ENCODE assay signal across 11 cellular contexts in the genomic region with DNA sequence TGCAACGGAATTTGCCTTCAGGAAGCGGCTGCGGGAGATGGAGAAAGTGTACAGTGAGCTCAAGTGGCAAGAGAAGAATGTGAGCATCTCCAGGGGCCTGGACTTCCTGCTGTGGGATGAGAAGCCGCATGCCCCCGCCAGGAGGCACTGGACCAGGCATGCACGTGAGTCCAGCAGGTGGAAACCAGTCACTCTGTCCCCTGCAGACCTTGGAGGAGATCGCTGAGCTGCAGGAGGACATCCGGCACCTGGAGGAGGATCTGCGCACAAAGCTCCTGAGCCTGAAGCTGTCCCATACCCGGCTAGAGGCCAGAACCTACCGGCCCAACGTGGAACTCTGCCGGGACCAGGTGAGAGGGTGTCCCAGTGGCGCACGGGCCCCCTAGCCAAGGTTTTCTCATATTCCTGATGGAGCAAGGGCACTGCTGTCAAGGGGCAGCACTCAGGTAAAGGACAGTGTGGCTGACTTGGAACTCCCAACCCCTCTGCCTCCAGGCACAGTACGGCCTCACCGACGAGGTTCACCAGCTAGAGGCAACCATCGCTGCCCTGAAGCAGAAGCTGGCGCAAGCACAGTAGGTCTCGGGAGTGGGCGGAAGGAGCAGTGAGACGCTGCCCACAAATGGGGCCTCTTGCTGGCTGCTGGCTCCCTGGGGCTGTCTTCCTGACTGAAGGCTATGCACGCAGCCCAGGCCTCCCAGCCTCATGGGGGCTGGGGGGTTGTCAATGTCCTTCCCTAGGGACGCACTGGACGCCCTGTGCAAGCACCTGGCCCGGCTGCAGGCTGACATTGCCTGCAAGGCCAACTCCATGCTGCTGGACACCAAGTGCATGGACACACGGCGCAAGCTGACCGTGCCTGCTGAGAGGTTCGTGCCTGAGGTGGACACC. TPM values are rescaled to one million over a fixed set of nuclear protein-coding genes. Genes with fewer than 3 reads are reported as not detected.
DNase-seq lines count a peak whose midpoint lies in the region; TF ChIP-seq lines count a peak whose summit lies in the region.
"Had no signal": no experiment of that assay in that cellular context is flagged by ENCODE, and none has a peak within 500 bp of the region (broad histone marks: within the 10 kb centered on the region; RNA-seq: fewer than 3 reads in every experiment).

No MANE protein-coding gene starts in this region.

- dilution Hi-C loops in mammary epithelial cell (cut with HindIII; ENCODE audit: low sequenced_read_pairs), result no loop called here

- 0 out of 2 replicates have a peak, but pooled peaks cover 4% of the 10 kb centered on the region for H4K20me1 ChIP-seq in Karpas-422 (ENCODE audit: insufficient read depth, low read depth, low read length)
- no peaks in the 10 kb centered on the region for H4K20me1 ChIP-seq in mammary epithelial cell (ENCODE audit: insufficient read depth, low read length)
- peaks cover 10% of the 10 kb centered on the region for H4K20me1 ChIP-seq in neural progenitor cell (ENCODE audit: low read depth)

- H3K27me3 Mint-ChIP-seq in neural progenitor cell (ENCODE audit: insufficient read depth, low read depth), result peaks cover 8% of the 10 kb centered on the region

- H3K4me2 ChIP-seq in Karpas-422 (ENCODE audit: low read depth, low read length, poor library complexity, severe bottlenecking), result peak overlapping the region; percentile 88
- H3K4me2 ChIP-seq in mammary epithelial cell (ENCODE audit: insufficient read depth, low read depth, low read length), result no peak overlapping the region
- H3K4me2 ChIP-seq in neural progenitor cell, result no peak overlapping the region

- TF ChIP-seq CTCF in GM10266 (IDR thresholded peaks at IDR 0.05; ENCODE audit: control insufficient read depth, insufficient read depth, low read depth, missing control alignments) (no peak), mammary epithelial cell (conservative IDR thresholded peaks at IDR 0.05 in 1 of 2, IDR thresholded peaks at IDR 0.05 in 1 of 2; ENCODE audit: extremely low read depth in 1 of 2, insufficient read depth in 1 of 2, low read depth in 1 of 2, low read length in 2 of 2) (no peak), neural progenitor cell (IDR thresholded peaks at IDR 0.05) (no peak)

- intact Hi-C loops in mammary epithelial cell (cut with micrococcal nuclease), result loop anchor here (1.0 to 2.0 kb wide), 2 partner anchors 157 to 204 kb away; partner anchors contain the start of genes AGO1 and AGO3

- peaks cover 17% of the 10 kb centered on the region for H3K36me3 Mint-ChIP-seq in neural progenitor cell

- peaks cover 12% of the 10 kb centered on the region for H3F3A ChIP-seq in neural progenitor cell (ENCODE audit: low read depth)

- H3K9me2 ChIP-seq in Karpas-422 (replicated peaks; ENCODE audit: insufficient read depth, low read length), result no peaks in the 10 kb centered on the region

- WGBS in mammary epithelial cell (ENCODE audit: low coverage, missing lambda C conversion rate), result 89% methylated on average over 16 of the region's 31 CpGs

- peak overlapping the region; percentile 90 for H3K27ac Mint-ChIP-seq in neural progenitor cell

- DNase-seq in GM10266 (ENCODE audit: extremely low spot score), result peak; percentile 25
- DNase-seq in Karpas-422, result peak; percentile 53
- no peak for DNase-seq in mammary epithelial cell
- no peak for DNase-seq in neural progenitor cell (ENCODE audit: low spot score)
- no peak for DNase-seq in NCI-H1694 (lab: John Stamatoyannopoulos, UW)
- DNase-seq in RKO (ENCODE audit: low spot score), result no peak
- no peak for DNase-seq in NCI-H510A (lab: John Stamatoyannopoulos, UW)
- DNase-seq in NOMO-1 treated with DMSO at 0.1 percent for 48 hours (lab: John Stamatoyannopoulos, UW; ENCODE audit: unreplicated experiment), result no peak
- DNase-seq: glutamatergic neuron, Right ventricle myocardium superior had no signal

- H3K4me3 ChIP-seq in Karpas-422 (ENCODE audit: low read length) (peak overlapping the region; percentile 97; the same call in 1 of the 2 replicates), mammary epithelial cell (replicated peaks in 1 of 3; ENCODE audit: insufficient read depth in 1 of 3, low read depth in 2 of 3, low read length in 3 of 3) (no peak overlapping the region), neural progenitor cell (no peak overlapping the region)

- peaks cover 44% of the 10 kb centered on the region for H3K4me1 Mint-ChIP-seq in neural progenitor cell

- H2AFZ ChIP-seq in Karpas-422 (ENCODE audit: low read length), result peak overlapping the region; percentile 99; the same call in 1 of the 2 replicates
- H2AFZ ChIP-seq in mammary epithelial cell (ENCODE audit: low read depth, low read length), result peak overlapping the region; percentile 98
- H2AFZ ChIP-seq in neural progenitor cell (replicated peaks), result no peak overlapping the region

- H3K36me3 ChIP-seq in Karpas-422 (ENCODE audit: insufficient read depth, low read length) (no peaks in the 10 kb centered on the region), mammary epithelial cell (ENCODE audit: insufficient read depth, low read length) (peaks cover 9% of the 10 kb centered on the region), neural progenitor cell (no peaks in the 10 kb centered on the region)

- H3K9me3 ChIP-seq in Karpas-422 (ENCODE audit: low read length), result no peaks in the 10 kb centered on the region
- no peaks in the 10 kb centered on the region for H3K9me3 ChIP-seq in mammary epithelial cell (replicated peaks; ENCODE audit: insufficient read depth, low read length)
- no peaks in the 10 kb centered on the region for H3K9me3 ChIP-seq in neural progenitor cell (ENCODE audit: low read depth)

- CTCF ChIA-PET in mammary epithelial cell (lab: Charles Lee; ENCODE audit: low non-redundant PET), result no interaction called here

- H3K27me3 ChIP-seq in Karpas-422 (ENCODE audit: low read length), result no peaks in the 10 kb centered on the region
- H3K27me3 ChIP-seq in mammary epithelial cell (ENCODE audit: insufficient read depth, low read length), result no peaks in the 10 kb centered on the region
- no peaks in the 10 kb centered on the region for H3K27me3 ChIP-seq in neural progenitor cell

- no TSS peak for BruUV-seq in mammary epithelial cell (replicated peaks; lab: Mats Ljungman, UMichigan)

- peak overlapping the region; percentile 72 for H3K4me3 Mint-ChIP-seq in neural progenitor cell

- H3K9ac ChIP-seq in Karpas-422 (ENCODE audit: low read length) (no peak overlapping the region), mammary epithelial cell (ENCODE audit: insufficient read depth, low read length) (no peak overlapping the region), neural progenitor cell (no peak overlapping the region)

- H3K79me2 ChIP-seq in Karpas-422 (ENCODE audit: low read length) (peaks cover 22% of the 10 kb centered on the region), mammary epithelial cell (ENCODE audit: insufficient read depth, low read length) (peaks cover 36% of the 10 kb centered on the region), neural progenitor cell (ENCODE audit: low read depth) (peaks cover 22% of the 10 kb centered on the region)

- H3K27ac ChIP-seq in Karpas-422 (ENCODE audit: low read length) (no peak overlapping the region), mammary epithelial cell (ENCODE audit: insufficient read depth, low read depth, low read length) (no peak overlapping the region), neural progenitor cell (no peak overlapping the region)

- peaks cover 2% of the 10 kb centered on the region for H3K9me3 Mint-ChIP-seq in neural progenitor cell

- in situ Hi-C loops in mammary epithelial cell (cut with MboI; ENCODE audit: low sequenced_read_pairs in 2 of 2), result no loop called here

- peaks cover 17% of the 10 kb centered on the region for H3K4me1 ChIP-seq in Karpas-422 (ENCODE audit: low read length)
- H3K4me1 ChIP-seq in mammary epithelial cell (ENCODE audit: insufficient read depth, low read length), result peaks cover 22% of the 10 kb centered on the region
- H3K4me1 ChIP-seq in neural progenitor cell, result peaks cover 11% of the 10 kb centered on the region

RNA-seq across cellular contexts. Expression of gene ADPRS, which starts 1.2 kb away (rescaled TPM):
- 29.3 and 42.8 TPM in 2 replicates for total RNA-seq in Karpas-422 (2014; rRNA removed; shearing (Covaris generic); ENCODE audit: low replicate concordance)
- total RNA-seq in mammary epithelial cell (10 to 100 TPM; 33.7 to 34.3 TPM), neural progenitor cell (ENCODE audit: low replicate concordance) (28.1 and 40.9 TPM in 2 replicates)
- 50.7 TPM for polyA plus RNA-seq in mammary epithelial cell
- 8.3 TPM for polyA minus RNA-seq in mammary epithelial cell

RNA-seq across cellular contexts. Expression of gene TEKT2, which starts 3.6 kb away (rescaled TPM):
- total RNA-seq in Karpas-422 (2014; rRNA removed; shearing (Covaris generic); ENCODE audit: low replicate concordance), result 0.86 and 1.7 TPM in 2 replicates
- total RNA-seq in mammary epithelial cell (not detected), neural progenitor cell (ENCODE audit: low replicate concordance) (2.7 and 7.4 TPM in 2 replicates)
- polyA plus RNA-seq in mammary epithelial cell, result not detected
- not detected for polyA minus RNA-seq in mammary epithelial cell
- total RNA-seq: G401, Right ventricle myocardium superior had no signal

RNA-seq across cellular contexts. Expression of gene COL8A2, which starts 37.5 kb away (rescaled TPM):
- 0.04 TPM in 1 of 2 replicates, not detected in the other for total RNA-seq in Karpas-422 (2014; rRNA removed; shearing (Covaris generic); ENCODE audit: low replicate concordance)
- total RNA-seq in mammary epithelial cell, result 10 to 100 TPM in 1 of 2 donors, under 1 TPM in 1; 0.94 to 13.3 TPM
- polyA plus RNA-seq in mammary epithelial cell, result 0.28 TPM
- polyA minus RNA-seq in mammary epithelial cell, result not detected
- total RNA-seq in neural progenitor cell (ENCODE audit: low replicate concordance), result 0.06 TPM in 1 of 2 replicates, not detected in the other

Comparison
In these comparisons a context has a peak if more than half of its experiments do, and no peak if none do; other contexts are left out.
1. DNase-seq: peak in GM10266 (single experiment) and Karpas-422 (single experiment); none in mammary epithelial cell (single experiment), neural progenitor cell (single experiment), NCI-H1694 (single experiment), RKO (single experiment), NCI-H510A (single experiment) and NOMO-1 treated with DMSO at 0.1 percent for 48 hours (single experiment).